Comparison of ENCODE assay signal across 8 cellular contexts in the genomic region with DNA sequence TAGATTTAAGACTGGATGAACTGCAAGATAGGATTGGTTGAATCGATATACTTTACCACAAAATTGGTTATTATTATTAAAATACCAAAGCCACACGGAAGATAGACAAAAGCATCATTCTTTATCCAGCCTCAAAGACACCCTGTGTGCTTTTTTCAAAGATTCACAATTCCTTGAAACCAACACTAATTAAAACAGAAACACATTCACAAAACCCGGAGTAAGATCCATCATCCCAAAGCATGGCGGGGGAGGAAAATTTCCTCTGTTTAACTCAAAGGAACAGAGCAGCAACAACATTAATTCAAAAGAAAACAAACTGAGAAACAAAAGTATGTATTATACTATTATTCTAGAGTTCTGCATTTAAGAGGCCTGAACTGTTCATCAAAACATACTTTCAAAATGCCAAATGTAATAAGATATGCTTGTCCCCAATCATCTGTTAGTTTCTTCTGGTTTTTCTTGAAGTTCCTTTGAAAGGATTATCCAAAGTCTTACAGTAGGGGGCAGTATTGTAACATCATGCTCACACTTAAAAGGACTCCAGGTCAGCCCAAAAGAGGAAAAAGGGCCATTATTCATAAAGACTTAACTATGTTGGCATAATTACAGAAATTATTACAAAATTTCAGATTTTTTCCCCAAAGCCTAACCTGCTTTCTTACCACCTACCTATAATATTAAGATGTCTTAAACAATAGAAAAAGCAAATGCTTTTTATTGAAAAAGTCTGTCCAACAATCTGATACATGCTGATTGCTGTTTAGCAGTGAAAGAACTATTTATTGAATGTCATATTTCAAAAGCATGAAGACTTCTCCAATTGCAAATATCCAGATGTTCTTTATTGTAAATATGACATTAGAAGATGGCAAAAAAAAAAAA.
DNase-seq lines count a peak whose midpoint lies in the region; ATAC-seq, FAIRE-seq and TF ChIP-seq lines count a peak whose summit lies in the region.

No MANE protein-coding gene starts in this region.

- no peak overlapping the region for H3K4me3 ChIP-seq in Loucy (ENCODE audit: low read length, poor library complexity, severe bottlenecking)
- H3K4me3 ChIP-seq in PC-9: no peak overlapping the region
- H3K4me3 ChIP-seq in endothelial cell of umbilical vein (replicated peaks in 1 of 3; ENCODE audit: insufficient read depth in 1 of 3, low read depth in 1 of 3, low read length in 3 of 3): no peak overlapping the region
- no peak overlapping the region for H3K4me3 ChIP-seq in mucosa of descending colon

- peak; percentile 95 for TF ChIP-seq CTCF in Loucy (conservative IDR thresholded peaks at IDR 0.05; ENCODE audit: low read length)
- TF ChIP-seq CTCF in PC-9 (conservative IDR thresholded peaks at IDR 0.05): peak; percentile 88
- peak; percentile 46 to 49 for TF ChIP-seq CTCF in endothelial cell of umbilical vein (IDR thresholded peaks at IDR 0.05; ENCODE audit: extremely low read depth in 1 of 2, insufficient read depth in 1 of 2, low read depth in 1 of 2, low read length in 2 of 2)
- peak; percentile 47 for TF ChIP-seq CTCF in mucosa of descending colon (IDR thresholded peaks at IDR 0.05)

- H3K27me3 ChIP-seq in Loucy (ENCODE audit: insufficient read depth, low read length, poor library complexity, severe bottlenecking) (no peaks in the 10 kb centered on the region), PC-9 (ENCODE audit: insufficient read depth, low read depth) (no peaks in the 10 kb centered on the region), endothelial cell of umbilical vein (ENCODE audit: control insufficient read depth in 2 of 2, insufficient read depth in 2 of 2, low read length in 2 of 2) (no peaks in the 10 kb centered on the region)

- no peak overlapping the region for H3K9ac ChIP-seq in Loucy (ENCODE audit: low read depth, low read length, poor library complexity, severe bottlenecking)
- no peak overlapping the region for H3K9ac ChIP-seq in endothelial cell of umbilical vein (replicated peaks; ENCODE audit: extremely low read depth, insufficient read depth, low read length)

- H3K79me2 ChIP-seq in Loucy (ENCODE audit: insufficient read depth, low read length) (no peaks in the 10 kb centered on the region), PC-9 (ENCODE audit: low read depth) (no peaks in the 10 kb centered on the region), endothelial cell of umbilical vein (ENCODE audit: control insufficient read depth, insufficient read depth, low read length) (no peaks in the 10 kb centered on the region)

- H3K4me1 ChIP-seq in Loucy (ENCODE audit: insufficient read depth, low read length, poor library complexity, severe bottlenecking) (peaks cover 14% of the 10 kb centered on the region), PC-9 (replicated peaks; ENCODE audit: insufficient read depth) (no peaks in the 10 kb centered on the region), endothelial cell of umbilical vein (ENCODE audit: control insufficient read depth, extremely low read depth, insufficient read depth, low read length) (no peaks in the 10 kb centered on the region), mucosa of descending colon (ENCODE audit: low read depth) (no peaks in the 10 kb centered on the region)

- dilution Hi-C loops in endothelial cell of umbilical vein (cut with MboI; ENCODE audit: extremely low pct_ligation_motif_present, low sequenced_read_pairs): no loop called here

- H3K4me2 ChIP-seq in Loucy (ENCODE audit: low read depth, low read length, poor library complexity, severe bottlenecking) (no peak overlapping the region), PC-9 (no peak overlapping the region), endothelial cell of umbilical vein (ENCODE audit: insufficient read depth, low read length) (no peak overlapping the region)

- DNase-seq in AML-193 (lab: John Stamatoyannopoulos, UW) (peak; percentile 66), PC-9 (no peak), endothelial cell of umbilical vein (ENCODE audit: low read depth, low spot score) (peak; percentile 84), mucosa of descending colon (no peak), T1000 (lab: John Stamatoyannopoulos, UW) (no peak)

- POLR2A ChIA-PET in PC-9 (lab: Charles Lee; ENCODE audit: unreplicated experiment) (no interaction called here), endothelial cell of umbilical vein (lab: Charles Lee) (interaction anchor here (0.6 kb wide), 1 partner anchor 560 kb away, joined by 3 read pairs; no protein-coding TSS in a partner anchor)

- H3K36me3 ChIP-seq in Loucy (ENCODE audit: insufficient read depth, low read length) (no peaks in the 10 kb centered on the region), PC-9 (ENCODE audit: low read depth) (no peaks in the 10 kb centered on the region), endothelial cell of umbilical vein (ENCODE audit: control insufficient read depth in 2 of 2, extremely low read depth in 1 of 2, insufficient read depth in 2 of 2, low read length in 2 of 2) (no peaks in the 10 kb centered on the region), mucosa of descending colon (ENCODE audit: low read depth) (no peaks in the 10 kb centered on the region)

- H4K20me1 ChIP-seq in Loucy (ENCODE audit: insufficient read depth, low read length, poor library complexity, severe bottlenecking) (no peaks in the 10 kb centered on the region), PC-9 (ENCODE audit: insufficient read depth) (peaks cover 9% of the 10 kb centered on the region), endothelial cell of umbilical vein (replicated peaks; ENCODE audit: control insufficient read depth, extremely low read depth, insufficient read depth, low read length) (no peaks in the 10 kb centered on the region)

- peak; percentile 63 for ATAC-seq in GM18867 (IDR thresholded peaks at IDR 0.05; ENCODE audit: unreplicated experiment)
- peak; percentile 64 for ATAC-seq in mucosa of descending colon
- no peak for ATAC-seq in GM18861 (IDR thresholded peaks at IDR 0.05; ENCODE audit: unreplicated experiment)

- H3F3A ChIP-seq in Loucy (ENCODE audit: low read depth) (no peaks in the 10 kb centered on the region), PC-9 (ENCODE audit: insufficient read depth, low read depth) (peaks cover 4% of the 10 kb centered on the region; the same call in 1 of the 2 replicates)

- H3K9me3 ChIP-seq in Loucy (ENCODE audit: insufficient read depth, low read depth, low read length) (no peaks in the 10 kb centered on the region), PC-9 (ENCODE audit: insufficient read depth, low read depth) (no peaks in the 10 kb centered on the region), endothelial cell of umbilical vein (replicated peaks; ENCODE audit: control insufficient read depth, insufficient read depth, low read length) (no peaks in the 10 kb centered on the region), mucosa of descending colon (no peaks in the 10 kb centered on the region)

- TF ChIP-seq POLR2A in endothelial cell of umbilical vein (IDR thresholded peaks at IDR 0.05; ENCODE audit: low read depth, low read length): no peak

- H3K9me2 ChIP-seq in Loucy (replicated peaks; ENCODE audit: low read depth, low read length) (no peaks in the 10 kb centered on the region), PC-9 (ENCODE audit: insufficient read depth) (no peaks in the 10 kb centered on the region)

- CTCF ChIA-PET in PC-9 (lab: Charles Lee) (interaction anchor here (0.6 kb wide), 2 partner anchors 870 to 1035 kb away, joined by 4 to 6 read pairs; no protein-coding TSS in a partner anchor), endothelial cell of umbilical vein (lab: Charles Lee) (interaction anchor here (0.5 to 7.3 kb wide), 38 partner anchors 9 to 1364 kb away, joined by 3 to 128 read pairs (median 3); no protein-coding TSS in a partner anchor)

- H3K27ac ChIP-seq in PC-9 (no peak overlapping the region), endothelial cell of umbilical vein (ENCODE audit: insufficient read depth, low read depth, low read length) (no peak overlapping the region)

- intact Hi-C loops in PC-9 (cut with micrococcal nuclease; ENCODE audit: unreplicated experiment): loop anchor here (1.0 to 5.0 kb wide), 4 partner anchors 394 to 1037 kb away; partner anchors contain the start of gene LNX1
- intact Hi-C loops in endothelial cell of umbilical vein (cut with micrococcal nuclease): loop anchor here (1.0 to 10.0 kb wide), 12 partner anchors 96 to 1036 kb away; no protein-coding TSS in a partner anchor
- intact Hi-C loops in mucosa of descending colon (cut with DNase I, micrococcal nuclease): loop anchor here (10.0 kb wide), 1 partner anchor 1028 kb away; the partner anchor contains the start of gene PDGFRA (in 2 of the 2)

- FAIRE-seq in endothelial cell of umbilical vein (lab: Jason Lieb, UNC): peak; percentile 79

- no peak overlapping the region for H2AFZ ChIP-seq in Loucy (ENCODE audit: low read length)
- H2AFZ ChIP-seq in PC-9: no peak overlapping the region
- no peak overlapping the region for H2AFZ ChIP-seq in endothelial cell of umbilical vein (ENCODE audit: low read depth, low read length)

- BruUV-seq in PC-9 (replicated peaks; lab: Mats Ljungman, UMichigan) (no TSS peak), endothelial cell of umbilical vein (replicated peaks; lab: Mats Ljungman, UMichigan) (no TSS peak)

- H3K9me1 ChIP-seq in endothelial cell of umbilical vein (replicated peaks; ENCODE audit: control insufficient read depth, extremely low read depth, insufficient read depth, low read length): no peaks in the 10 kb centered on the region

TF ChIP-seq in endothelial cell of umbilical vein, 7 proteins besides CTCF, POLR2A, EP300 and RAD21:
- TF ChIP-seq POLR2AphosphoS5 (IDR thresholded peaks at IDR 0.05; ENCODE audit: insufficient read depth, low read depth, low read length): no peak
- no peak for TF ChIP-seq EZH2 (IDR thresholded peaks at IDR 0.05; ENCODE audit: borderline replicate concordance, low read depth, low read length, severe bottlenecking)
- TF ChIP-seq MYC (IDR thresholded peaks at IDR 0.05; ENCODE audit: low read depth, low read length): no peak
- TF ChIP-seq, protein P1, sequence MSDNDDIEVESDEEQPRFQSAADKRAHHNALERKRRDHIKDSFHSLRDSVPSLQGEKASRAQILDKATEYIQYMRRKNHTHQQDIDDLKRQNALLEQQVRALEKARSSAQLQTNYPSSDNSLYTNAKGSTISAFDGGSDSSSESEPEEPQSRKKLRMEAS (IDR thresholded peaks at IDR 0.05; ENCODE audit: insufficient read depth, insufficient read length): no peak
- no peak for TF ChIP-seq GATA2 (IDR thresholded peaks at IDR 0.05; ENCODE audit: insufficient read depth, insufficient read length, low read depth, low read length)
- no peak for TF ChIP-seq FOS (IDR thresholded peaks at IDR 0.05; ENCODE audit: borderline replicate concordance, insufficient read depth, low read length)
- TF ChIP-seq JUN (IDR thresholded peaks at IDR 0.05; ENCODE audit: borderline replicate concordance, insufficient read depth, insufficient read length, low read depth): no peak

Comparison
In these comparisons a context has a peak if more than half of its experiments do, and no peak if none do; other contexts are left out.
1. DNase-seq: peak in AML-193 (2 of 2) and endothelial cell of umbilical vein (single experiment); none in PC-9 (0 of 2), mucosa of descending colon (0 of 3) and T1000 (single experiment).
2. Peak in every context shown above with its lines, with median percentiles within 50 percentile points of each other: CTCF ChIP-seq.